15 cellular contexts compared by ENCODE assay signal in the genomic region with DNA sequence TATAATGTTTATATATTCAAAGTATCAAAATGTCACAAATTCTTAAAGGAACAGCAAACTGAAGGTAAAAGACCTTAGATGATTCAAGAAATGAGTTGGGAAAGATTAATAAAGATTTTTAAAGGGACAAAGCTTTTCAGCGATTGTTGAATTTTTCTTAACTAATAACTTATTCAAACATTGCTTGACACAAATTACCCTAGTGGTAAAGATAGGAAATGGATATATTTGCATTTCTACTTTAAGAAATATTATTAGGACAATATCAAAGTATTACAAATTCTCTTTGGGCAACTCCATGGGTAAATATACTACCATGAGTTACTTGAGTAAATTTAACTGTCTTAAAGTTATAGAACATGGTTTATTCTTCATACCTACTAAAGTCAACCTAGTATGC.
DNase-seq lines count a peak whose midpoint lies in the region; TF ChIP-seq lines count a peak whose summit lies in the region.
"Had no signal": no experiment of that assay in that cellular context is flagged by ENCODE, and none has a peak within 500 bp of the region (broad histone marks: within the 10 kb centered on the region; RNA-seq: fewer than 3 reads in every experiment).

No MANE protein-coding gene starts in this region.

- WGBS in endodermal cell (ENCODE audit: insufficient coverage in 1 of 2, insufficient read length in 1 of 2), 2 experiments, result no CpG with 5 or more reads among the region's 1 CpG

- H3K27ac ChIP-seq in breast epithelium (no peak overlapping the region), endodermal cell (ENCODE audit: low read depth, low read length) (no peak overlapping the region), brain microvascular endothelial cell (no peak overlapping the region)
- H3K27ac ChIP-seq: 22Rv1, BLaER1 had no signal

- no peak overlapping the region for H3K9ac ChIP-seq in endodermal cell (ENCODE audit: extremely low read depth, low read length, poor library complexity, severe bottlenecking)
- H3K9ac ChIP-seq: BLaER1 had no signal

- H3K27me3 Mint-ChIP-seq in MCF 10A (ENCODE audit: insufficient read depth, unreplicated experiment), result no peaks in the 10 kb centered on the region
- no peaks in the 10 kb centered on the region for H3K27me3 Mint-ChIP-seq in endodermal cell (ENCODE audit: insufficient read depth)
- no peaks in the 10 kb centered on the region for H3K27me3 Mint-ChIP-seq in mesothelial cell of epicardium (ENCODE audit: low read depth)
- no peaks in the 10 kb centered on the region for H3K27me3 Mint-ChIP-seq in activated T-helper 2 cell treated with anti-CD3 and anti-CD28 coated beads, Interferon-gamma antibody, Interleukin-2, Interleukin-4, amounts not matched to agents 10 μg/mL and 5 μg/mL and 100 μg/mL, durations not matched to agents 14 hours and 24 hours and 36 hours (ENCODE audit: low read depth)
- H3K27me3 Mint-ChIP-seq: CD4-positive, CD25-positive, alpha-beta regulatory T cell had no signal

- no peak for TF ChIP-seq POLR2A in breast epithelium (IDR thresholded peaks at IDR 0.05)

- H3K4me1 Mint-ChIP-seq in MCF 10A (ENCODE audit: insufficient read depth, unreplicated experiment) (no peaks in the 10 kb centered on the region), endodermal cell (peaks cover 3% of the 10 kb centered on the region), mesothelial cell of epicardium (no peaks in the 10 kb centered on the region)
- H3K4me1 Mint-ChIP-seq in activated T-helper 2 cell treated with anti-CD3 and anti-CD28 coated beads, Interferon-gamma antibody, Interleukin-2, Interleukin-4, amounts not matched to agents 10 μg/mL and 5 μg/mL and 100 μg/mL, durations not matched to agents 14 hours and 24 hours and 36 hours (ENCODE audit: low read depth), result no peaks in the 10 kb centered on the region
- H3K4me1 Mint-ChIP-seq: CD4-positive, CD25-positive, alpha-beta regulatory T cell; GM23338 had no signal

- no peak overlapping the region for H3K27ac Mint-ChIP-seq in MCF 10A (ENCODE audit: low read depth, unreplicated experiment)
- H3K27ac Mint-ChIP-seq in endodermal cell, result no peak overlapping the region
- H3K27ac Mint-ChIP-seq in mesothelial cell of epicardium, result no peak overlapping the region
- no peak overlapping the region for H3K27ac Mint-ChIP-seq in activated T-helper 2 cell treated with anti-CD3 and anti-CD28 coated beads, Interferon-gamma antibody, Interleukin-2, Interleukin-4, amounts not matched to agents 10 μg/mL and 5 μg/mL and 100 μg/mL, durations not matched to agents 14 hours and 24 hours and 36 hours
- H3K27ac Mint-ChIP-seq: CD4-positive, CD25-positive, alpha-beta regulatory T cell; GM23338 had no signal

- in situ Hi-C loops in brain microvascular endothelial cell (cut with HindIII; ENCODE audit: low pct_ligation_motif_present, low sequenced_read_pairs), result no loop called here

- H3K27me3 ChIP-seq in breast epithelium (no peaks in the 10 kb centered on the region), endodermal cell (ENCODE audit: control insufficient read depth, insufficient read depth, low read length, poor library complexity, severe bottlenecking) (no peaks in the 10 kb centered on the region), brain microvascular endothelial cell (replicated peaks) (no peaks in the 10 kb centered on the region)
- H3K27me3 ChIP-seq: BLaER1 had no signal

- H3K4me1 ChIP-seq in breast epithelium, result no peaks in the 10 kb centered on the region
- H3K4me1 ChIP-seq in endodermal cell (ENCODE audit: control insufficient read depth, insufficient read depth, low read length), result peaks cover under 1% of the 10 kb centered on the region
- H3K4me1 ChIP-seq: BLaER1 had no signal

- no peak overlapping the region for H3K4me3 Mint-ChIP-seq in MCF 10A (ENCODE audit: unreplicated experiment)
- H3K4me3 Mint-ChIP-seq in endodermal cell, result no peak overlapping the region
- no peak overlapping the region for H3K4me3 Mint-ChIP-seq in mesothelial cell of epicardium
- H3K4me3 Mint-ChIP-seq in activated T-helper 2 cell treated with anti-CD3 and anti-CD28 coated beads, Interferon-gamma antibody, Interleukin-2, Interleukin-4, amounts not matched to agents 10 μg/mL and 5 μg/mL and 100 μg/mL, durations not matched to agents 14 hours and 24 hours and 36 hours (ENCODE audit: low read depth), result no peak overlapping the region
- H3K4me3 Mint-ChIP-seq: CD4-positive, CD25-positive, alpha-beta regulatory T cell; GM23338 had no signal

- POLR2A ChIA-PET in MCF 10A (lab: Yijun Ruan, JAX), result no interaction called here

- intact Hi-C loops in MCF 10A (cut with micrococcal nuclease) (no loop called here), breast epithelium (cut with DNase I; ENCODE audit: low total_unique reads) (loop anchor here (10.0 kb wide), 1 partner anchor 378 kb away; no protein-coding TSS in a partner anchor)
- intact Hi-C loops in activated T-helper 2 cell treated with anti-CD3 and anti-CD28 coated beads, Interferon-gamma antibody, Interleukin-2, Interleukin-4, amounts not matched to agents 10 μg/mL and 5 μg/mL and 100 μg/mL, durations not matched to agents 14 hours and 24 hours and 36 hours (cut with micrococcal nuclease), result no loop called here

- no peaks in the 10 kb centered on the region for H3K9me3 ChIP-seq in breast epithelium
- H3K9me3 ChIP-seq in endodermal cell (ENCODE audit: control insufficient read depth, low read length), result no peaks in the 10 kb centered on the region
- H3K9me3 ChIP-seq: BLaER1 had no signal

- CTCF ChIA-PET in MCF 10A (lab: Yijun Ruan, JAX), result no interaction called here

- no peak for TF ChIP-seq CTCF in MCF 10A (IDR thresholded peaks at IDR 0.05; ENCODE audit: unreplicated experiment)
- TF ChIP-seq CTCF in breast epithelium (IDR thresholded peaks at IDR 0.05), result no peak
- peak; percentile 29 for TF ChIP-seq CTCF in endodermal cell (conservative IDR thresholded peaks at IDR 0.05)
- TF ChIP-seq CTCF in mesothelial cell of epicardium (IDR thresholded peaks at IDR 0.05; ENCODE audit: unreplicated experiment), result peak; percentile 62
- TF ChIP-seq CTCF in brain microvascular endothelial cell (IDR thresholded peaks at IDR 0.05; ENCODE audit: low read depth, low read length, missing control alignments), result no peak

- no peak overlapping the region for H3K4me3 ChIP-seq in breast epithelium
- no peak overlapping the region for H3K4me3 ChIP-seq in endodermal cell (ENCODE audit: low read length)
- no peak overlapping the region for H3K4me3 ChIP-seq in brain microvascular endothelial cell (ENCODE audit: low read depth, low read length)
- H3K4me3 ChIP-seq: BLaER1, GM23338 had no signal

- BruUV-seq in MCF 10A (replicated peaks; lab: Mats Ljungman, UMichigan), result TSS peak; percentile 12

- H3K9me3 Mint-ChIP-seq in MCF 10A (ENCODE audit: unreplicated experiment) (peaks cover 3% of the 10 kb centered on the region), endodermal cell (peaks cover 10% of the 10 kb centered on the region), mesothelial cell of epicardium (peaks cover 45% of the 10 kb centered on the region)
- H3K9me3 Mint-ChIP-seq in activated T-helper 2 cell treated with anti-CD3 and anti-CD28 coated beads, Interferon-gamma antibody, Interleukin-2, Interleukin-4, amounts not matched to agents 10 μg/mL and 5 μg/mL and 100 μg/mL, durations not matched to agents 14 hours and 24 hours and 36 hours, result peaks cover 13% of the 10 kb centered on the region

- H3K36me3 ChIP-seq in breast epithelium, result no peaks in the 10 kb centered on the region
- H3K36me3 ChIP-seq in endodermal cell (ENCODE audit: control insufficient read depth, insufficient read depth, low read length), result peaks cover 11% of the 10 kb centered on the region
- no peaks in the 10 kb centered on the region for H3K36me3 ChIP-seq in brain microvascular endothelial cell (replicated peaks)
- H3K36me3 ChIP-seq: BLaER1 had no signal

- no peak for DNase-seq in MCF 10A (ENCODE audit: unreplicated experiment)
- DNase-seq in breast epithelium (ENCODE audit: low spot score in 2 of 2), result no peak
- no peak for DNase-seq in endodermal cell
- DNase-seq in mesothelial cell of epicardium (ENCODE audit: low spot score in 2 of 2, unreplicated experiment in 2 of 2), result no peak
- DNase-seq in AG08395 (ENCODE audit: low spot score), result no peak
- DNase-seq in activated T-helper 2 cell treated with anti-CD3 and anti-CD28 coated beads, Interferon-gamma antibody, Interleukin-2, Interleukin-4, amounts not matched to agents 10 μg/mL and 5 μg/mL and 100 μg/mL, durations not matched to agents 14 hours and 24 hours and 36 hours (ENCODE audit: low spot score), result no peak
- no peak for DNase-seq in brain microvascular endothelial cell
- DNase-seq: AML-193; CD4-positive, CD25-positive, alpha-beta regulatory T cell; DMS53; H7; IMR-90 had no signal

- peaks cover 17% of the 10 kb centered on the region for H3K36me3 Mint-ChIP-seq in MCF 10A (ENCODE audit: insufficient read depth, unreplicated experiment)
- peaks cover 12% of the 10 kb centered on the region for H3K36me3 Mint-ChIP-seq in endodermal cell (ENCODE audit: low read depth)
- H3K36me3 Mint-ChIP-seq in mesothelial cell of epicardium, result peaks cover 47% of the 10 kb centered on the region
- peaks cover 3% of the 10 kb centered on the region for H3K36me3 Mint-ChIP-seq in activated T-helper 2 cell treated with anti-CD3 and anti-CD28 coated beads, Interferon-gamma antibody, Interleukin-2, Interleukin-4, amounts not matched to agents 10 μg/mL and 5 μg/mL and 100 μg/mL, durations not matched to agents 14 hours and 24 hours and 36 hours (ENCODE audit: low read depth)

Comparison
In these comparisons a context has a peak if more than half of its experiments do, and no peak if none do; other contexts are left out.
1. CTCF ChIP-seq: peak in endodermal cell (single experiment) and mesothelial cell of epicardium (single experiment); none in MCF 10A (single experiment), breast epithelium (0 of 3) and brain microvascular endothelial cell (single experiment).